ENCODE assay signal across 8 cellular contexts in the genomic region with DNA sequence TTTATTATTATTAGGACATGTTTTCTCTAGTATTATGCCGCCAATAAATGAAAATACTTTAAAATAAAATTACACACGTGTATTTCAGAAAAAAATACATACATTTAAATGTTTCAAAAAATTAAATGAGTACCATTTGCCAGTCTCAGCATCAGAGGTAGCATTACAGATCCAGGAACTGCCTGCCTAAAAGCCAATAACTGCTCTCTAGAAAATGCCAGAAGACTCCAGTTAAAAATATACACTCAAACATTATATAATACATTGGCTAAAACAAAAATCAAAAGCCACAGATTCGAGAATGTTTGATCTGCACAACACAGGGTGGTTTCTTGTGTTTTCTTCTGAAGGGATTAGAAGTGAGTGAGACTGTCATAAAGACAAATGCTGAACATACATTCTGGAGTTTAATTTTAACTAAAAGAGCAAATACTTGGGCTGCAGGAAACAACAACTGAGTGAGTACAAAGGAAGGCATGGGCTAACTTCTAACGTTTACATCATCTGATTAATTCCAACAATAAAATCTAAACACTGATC.
DNase-seq lines count a peak whose midpoint lies in the region; TF ChIP-seq lines count a peak whose summit lies in the region.

No MANE protein-coding gene starts in this region.

- H3K36me3 Mint-ChIP-seq in IgD-negative memory B cell (peaks cover 7% of the 10 kb centered on the region), nephron (ENCODE audit: low read depth) (peaks cover 7% of the 10 kb centered on the region)

- no peak for TF ChIP-seq CTCF in nephron (IDR thresholded peaks at IDR 0.05; ENCODE audit: unreplicated experiment in 3 of 3)

- DNase-seq in T1000 (lab: John Stamatoyannopoulos, UW) (no peak), KBM-7 (no peak), NCI-H2029 (lab: John Stamatoyannopoulos, UW) (no peak), NCI-H146 (lab: John Stamatoyannopoulos, UW) (no peak)

- peak overlapping the region in 9 of 10 experiments; percentile 17 to 59 (median 39); a peak in 11 of 20 replicates for H3K4me3 ChIP-seq in BLaER1 treated with 17β-estradiol and CSF1 and Interleukin-3, amounts not matched to agents 10 nM and 100 nM
- peak overlapping the region in 1 of 2 donors; percentile 44 for H3K4me3 ChIP-seq in duodenal mucosa (ENCODE audit: low read depth in 1 of 2, low read length in 2 of 2)

- H3K27ac Mint-ChIP-seq in IgD-negative memory B cell (peak overlapping the region in 2 of 3 donors; percentile 38 to 95), nephron (peak overlapping the region; percentile 65 to 91 (median 85))

- H4K20me1 ChIP-seq in BLaER1 treated with 17β-estradiol and CSF1 and Interleukin-3, amounts not matched to agents 10 nM and 100 nM, result no peaks in the 10 kb centered on the region; a peak in 2 of 22 replicates

- H3K4me2 ChIP-seq in BLaER1 treated with 17β-estradiol and CSF1 and Interleukin-3, amounts not matched to agents 10 nM and 100 nM, result peak overlapping the region; percentile 47 to 91 (median 79)

- H3K27me3 Mint-ChIP-seq in IgD-negative memory B cell (no peaks in the 10 kb centered on the region), nephron (ENCODE audit: low read depth) (no peaks in the 10 kb centered on the region)

- no peaks in the 10 kb centered on the region; a peak in 2 of 22 replicates for H3K9me3 ChIP-seq in BLaER1 treated with 17β-estradiol and CSF1 and Interleukin-3, amounts not matched to agents 10 nM and 100 nM (replicated peaks in 1 of 11)
- H3K9me3 ChIP-seq in duodenal mucosa (ENCODE audit: control insufficient read depth in 1 of 2, low read length in 2 of 2), result no peaks in the 10 kb centered on the region

- peak overlapping the region; percentile 75 to 90 (median 81) for H3K9ac ChIP-seq in BLaER1 treated with 17β-estradiol and CSF1 and Interleukin-3, amounts not matched to agents 10 nM and 100 nM
- peak overlapping the region in 1 of 2 donors; percentile 49 for H3K9ac ChIP-seq in duodenal mucosa (ENCODE audit: low read depth in 1 of 2, low read length in 2 of 2)

- H3K4me3 Mint-ChIP-seq in IgD-negative memory B cell, result peak overlapping the region in 3 of 4 donors; percentile 30 to 87 (median 84)
- peak overlapping the region; percentile 2 to 24 (median 12) for H3K4me3 Mint-ChIP-seq in nephron

- 0 out of 22 replicates have a peak, but pooled peaks cover 0 to 9% (median 0%) of the 10 kb centered on the region in 11 experiments for H3K36me3 ChIP-seq in BLaER1 treated with 17β-estradiol and CSF1 and Interleukin-3, amounts not matched to agents 10 nM and 100 nM
- no peaks in the 10 kb centered on the region for H3K36me3 ChIP-seq in duodenal mucosa (ENCODE audit: control insufficient read depth in 1 of 2, insufficient read depth in 2 of 2, low read length in 2 of 2)

- peaks cover 50 to 83% (median 66%) of the 10 kb centered on the region in 10 experiments for H3K4me1 ChIP-seq in BLaER1 treated with 17β-estradiol and CSF1 and Interleukin-3, amounts not matched to agents 10 nM and 100 nM
- H3K4me1 ChIP-seq in duodenal mucosa (ENCODE audit: control insufficient read depth in 1 of 2, insufficient read depth in 2 of 2, low read length in 2 of 2), result peaks cover 6 to 11% of the 10 kb centered on the region in 2 donors

- H3K4me1 Mint-ChIP-seq in IgD-negative memory B cell (peaks cover 27 to 35% (median 33%) of the 10 kb centered on the region in 3 donors), nephron (peaks cover 50% of the 10 kb centered on the region)

- peaks cover 0 to 3% (median 0%) of the 10 kb centered on the region in 3 donors for H3K9me3 Mint-ChIP-seq in IgD-negative memory B cell
- H3K9me3 Mint-ChIP-seq in nephron, result no peaks in the 10 kb centered on the region

- H3K27me3 ChIP-seq in BLaER1 treated with 17β-estradiol and CSF1 and Interleukin-3, amounts not matched to agents 10 nM and 100 nM, result no peaks in the 10 kb centered on the region
- no peaks in the 10 kb centered on the region for H3K27me3 ChIP-seq in duodenal mucosa (ENCODE audit: control insufficient read depth in 1 of 2, insufficient read depth in 2 of 2, low read length in 2 of 2)

- in situ Hi-C loops in KBM-7 (cut with MboI; ENCODE audit: low pct_unique_long_range_greater_than_20kb, low sequenced_read_pairs), result no loop called here

- peak overlapping the region; percentile 85 to 98 (median 92) for H3K27ac ChIP-seq in BLaER1 treated with 17β-estradiol and CSF1 and Interleukin-3, amounts not matched to agents 10 nM and 100 nM
- peak overlapping the region; percentile 25 for H3K27ac ChIP-seq in duodenal mucosa (ENCODE audit: low read depth, low read length)
